In the genomic region with DNA sequence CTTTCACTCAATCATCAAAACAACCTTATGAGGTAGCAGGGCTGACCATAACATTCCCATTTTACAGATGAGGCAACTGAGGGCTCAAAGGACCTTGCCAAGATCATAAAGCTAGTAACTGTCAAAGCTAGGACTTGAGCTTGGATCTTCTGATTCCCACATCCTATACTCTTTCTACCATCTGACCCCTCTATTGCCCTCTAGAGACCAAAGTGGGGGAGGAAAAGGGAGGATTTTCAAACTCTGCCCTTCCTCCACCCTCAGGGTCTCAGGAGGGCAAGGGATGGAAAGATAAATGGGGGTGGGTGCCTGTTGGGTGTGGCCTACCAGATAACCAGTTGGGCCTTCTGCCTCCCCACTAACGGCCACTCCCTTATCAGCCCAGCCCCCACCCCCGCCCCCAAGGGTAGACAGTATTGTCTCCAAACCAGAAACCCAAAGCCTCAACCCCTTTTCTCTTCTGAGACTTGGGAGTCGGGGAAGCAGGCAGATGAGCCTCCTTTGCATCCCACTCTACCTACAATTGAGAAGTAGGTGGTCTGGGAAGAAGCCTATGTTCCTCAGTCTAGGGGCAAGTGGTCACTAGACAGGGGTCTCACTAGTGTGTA, we compare ENCODE assay signal across 10 cellular contexts. TPM values are rescaled to one million over a fixed set of nuclear protein-coding genes. Genes with fewer than 3 reads are reported as not detected.
DNase-seq lines count a peak whose midpoint lies in the region; ATAC-seq, FAIRE-seq and TF ChIP-seq lines count a peak whose summit lies in the region.
"Had no signal": no experiment of that assay in that cellular context is flagged by ENCODE, and none has a peak within 500 bp of the region (broad histone marks: within the 10 kb centered on the region; RNA-seq: fewer than 3 reads in every experiment).

No MANE protein-coding gene starts in this region.

- TF ChIP-seq POLR2A in GM12892 (IDR thresholded peaks at IDR 0.05; ENCODE audit: low read depth, low read length): no peak

- peaks cover 39% of the 10 kb centered on the region for H3K4me1 ChIP-seq in KMS-11 (ENCODE audit: low read depth, poor library complexity, severe bottlenecking)
- no peaks in the 10 kb centered on the region for H3K4me1 ChIP-seq in aorta (ENCODE audit: control insufficient read depth in 1 of 2, insufficient read depth in 2 of 2, low read length in 2 of 2)

- FAIRE-seq in GM12892 (lab: Jason Lieb, UNC): no peak

- no peaks in the 10 kb centered on the region; the same call in 1 of the 2 replicates for H4K20me1 ChIP-seq in KMS-11 (ENCODE audit: insufficient read depth)

- H3K9me3 Mint-ChIP-seq in mesothelial cell of epicardium: no peaks in the 10 kb centered on the region
- H3K9me3 Mint-ChIP-seq: activated naive CD4-positive, alpha-beta T cell treated with anti-CD3 and anti-CD28 coated beads, Interleukin-2, amount 50 U/mL, for 72 hours had no signal

- H3K4me3 ChIP-seq in KMS-11 (IDR thresholded peaks at IDR 0.05; ENCODE audit: insufficient read depth, low read depth, low read length): no peak overlapping the region
- no peak overlapping the region for H3K4me3 ChIP-seq in astrocyte of the spinal cord (ENCODE audit: low read depth, low read length)
- no peak overlapping the region for H3K4me3 ChIP-seq in aorta (ENCODE audit: low read length in 2 of 2)

- H3K4me2 ChIP-seq in KMS-11: peak overlapping the region; percentile 100

- peak overlapping the region; percentile 82 for H3K27ac Mint-ChIP-seq in mesothelial cell of epicardium

- DNase-seq in CMK (ENCODE audit: low read depth): peak; percentile 94
- no peak for DNase-seq in astrocyte of the spinal cord (ENCODE audit: low read depth, low spot score)
- no peak for DNase-seq in mesothelial cell of epicardium (ENCODE audit: low spot score in 2 of 2, unreplicated experiment in 2 of 2)
- no peak for DNase-seq in aorta
- no peak for DNase-seq in GM12892 (ENCODE audit: insufficient read length)
- DNase-seq: RPMI8226 had no signal

- no peak overlapping the region for H3K9ac ChIP-seq in KMS-11

- peaks cover 39% of the 10 kb centered on the region for H3K4me1 Mint-ChIP-seq in mesothelial cell of epicardium

- H3K27me3 ChIP-seq in KMS-11 (ENCODE audit: insufficient read depth, low read depth) (no peaks in the 10 kb centered on the region), aorta (ENCODE audit: control insufficient read depth in 1 of 2, insufficient read depth in 2 of 2, low read length in 1 of 2) (no peaks in the 10 kb centered on the region)

- in situ Hi-C loops in astrocyte of the spinal cord (cut with HindIII; ENCODE audit: low sequenced_read_pairs): no loop called here

- TF ChIP-seq CTCF in KMS-11 (conservative IDR thresholded peaks at IDR 0.05; ENCODE audit: low read depth, low read length) (peak; percentile 49), astrocyte of the spinal cord (IDR thresholded peaks at IDR 0.05; ENCODE audit: low read depth, low read length) (peak; percentile 21), mesothelial cell of epicardium (IDR thresholded peaks at IDR 0.05; ENCODE audit: unreplicated experiment) (no peak)

- H3K27ac ChIP-seq in KMS-11: no peak overlapping the region
- no peak overlapping the region for H3K27ac ChIP-seq in aorta (ENCODE audit: low read depth in 1 of 2, low read length in 2 of 2)

- ATAC-seq in HG03469 (IDR thresholded peaks at IDR 0.05; ENCODE audit: unreplicated experiment) (no peak), aorta (ENCODE audit: low FRiP score) (no peak), HG03342 (IDR thresholded peaks at IDR 0.05; ENCODE audit: unreplicated experiment) (no peak)
- ATAC-seq: activated naive CD4-positive, alpha-beta T cell treated with anti-CD3 and anti-CD28 coated beads, Interleukin-2, amount 50 U/mL, for 72 hours had no signal

- intact Hi-C loops in aorta (cut with DNase I): no loop called here

- H3K4me3 Mint-ChIP-seq in mesothelial cell of epicardium: peak overlapping the region; percentile 90

- 56 to 59% methylated on average over 3 of the region's 3 CpGs for WGBS in aorta, 2 donors

- H3K36me3 ChIP-seq in KMS-11 (ENCODE audit: insufficient read depth): no peaks in the 10 kb centered on the region; the same call in 1 of the 2 replicates
- peaks cover 5 to 12% of the 10 kb centered on the region in 2 donors for H3K36me3 ChIP-seq in aorta (ENCODE audit: control insufficient read depth in 1 of 2, insufficient read depth in 2 of 2, low read length in 1 of 2)

- no peaks in the 10 kb centered on the region for H3K9me3 ChIP-seq in aorta (ENCODE audit: control insufficient read depth, low read length)

- H3K27me3 Mint-ChIP-seq in mesothelial cell of epicardium (ENCODE audit: low read depth): no peaks in the 10 kb centered on the region

- peaks cover 54% of the 10 kb centered on the region for H3K79me2 ChIP-seq in KMS-11 (ENCODE audit: insufficient read depth, low read depth)

- no peak overlapping the region for H2AFZ ChIP-seq in KMS-11 (ENCODE audit: low read depth)

- H3K36me3 Mint-ChIP-seq in mesothelial cell of epicardium: peaks cover 24% of the 10 kb centered on the region

RNA-seq across cellular contexts. Expression of a gene that starts 7.9 kb away (rescaled TPM):
- 178 to 185 TPM (median 183 TPM) in 3 replicates for total RNA-seq in mesothelial cell of epicardium
- 10 to 100 TPM; 43.0 to 67.3 TPM for total RNA-seq in aorta
- polyA plus RNA-seq in aorta: 10 to 100 TPM; 16.2 to 42.8 TPM
- 24.3 TPM for polyA plus RNA-seq in GM12892 (2012; ENCODE audit: missing spikeins)

RNA-seq across cellular contexts. Expression of a gene that starts 20.5 kb away (rescaled TPM):
- total RNA-seq in mesothelial cell of epicardium (62.6 to 65.0 TPM (median 64.9 TPM) in 3 replicates), aorta (10 to 100 TPM; 31.4 to 35.9 TPM)
- 10 to 100 TPM in 1 of 2 donors, 1 to 10 TPM in 1; 9.8 to 18.1 TPM for polyA plus RNA-seq in aorta
- polyA plus RNA-seq in GM12892 (2012; ENCODE audit: missing spikeins): 19.6 TPM

RNA-seq across cellular contexts. Expression of a gene that starts 39.9 kb away (rescaled TPM):
- total RNA-seq in mesothelial cell of epicardium (65.5 to 75.2 TPM (median 69.9 TPM) in 3 replicates), aorta (10 to 100 TPM; 35.3 to 35.9 TPM)
- 10 to 100 TPM; 13.6 to 13.7 TPM for polyA plus RNA-seq in aorta
- 75.2 TPM for polyA plus RNA-seq in GM12892 (2012; ENCODE audit: missing spikeins)

RNA-seq across cellular contexts. Expression of a gene that starts 47.2 kb away (rescaled TPM):
- total RNA-seq in mesothelial cell of epicardium (14.2 to 15.2 TPM (median 14.5 TPM) in 3 replicates), aorta (10 to 100 TPM; 14.4 to 15.0 TPM)
- polyA plus RNA-seq in aorta: 1 to 10 TPM; 4.3 to 9.0 TPM
- polyA plus RNA-seq in GM12892 (2012; ENCODE audit: missing spikeins): 6.3 TPM

RNA-seq across cellular contexts. Expression of a gene that starts 56.3 kb away (rescaled TPM):
- total RNA-seq in mesothelial cell of epicardium: 21.8 to 26.6 TPM (median 26.5 TPM) in 3 replicates
- 10 to 100 TPM; 20.8 to 26.9 TPM for total RNA-seq in aorta
- 10 to 100 TPM in 1 of 2 donors, 1 to 10 TPM in 1; 8.6 to 13.6 TPM for polyA plus RNA-seq in aorta
- polyA plus RNA-seq in GM12892 (2012; ENCODE audit: missing spikeins): 16.4 TPM
